ENCODE assay signal across 15 cellular contexts in the genomic region with DNA sequence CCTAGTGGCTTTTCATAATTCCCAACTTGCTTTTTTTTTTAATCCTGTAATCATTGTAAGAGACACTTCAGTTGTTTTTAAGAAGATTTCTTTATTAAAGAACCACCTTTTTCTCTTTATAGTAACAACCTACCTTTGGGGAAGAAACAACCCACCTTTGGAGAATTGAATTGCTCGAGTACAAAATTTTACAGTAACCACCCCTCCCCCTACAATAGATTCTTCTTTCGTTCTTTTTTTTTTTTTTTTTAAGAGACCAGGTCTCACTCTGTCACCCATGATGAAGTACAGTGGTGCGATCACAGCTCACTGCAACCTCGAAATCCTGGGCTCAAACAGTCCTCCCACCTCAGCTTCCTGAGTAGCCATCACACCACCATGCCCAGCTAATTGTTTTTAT. TPM values are rescaled to one million over a fixed set of nuclear protein-coding genes. Genes with fewer than 3 reads are reported as not detected.
DNase-seq lines count a peak whose midpoint lies in the region; ATAC-seq, FAIRE-seq and TF ChIP-seq lines count a peak whose summit lies in the region.
"Had no signal": no experiment of that assay in that cellular context is flagged by ENCODE, and none has a peak within 500 bp of the region (broad histone marks: within the 10 kb centered on the region; RNA-seq: fewer than 3 reads in every experiment).

No MANE protein-coding gene starts in this region.

- peaks cover 64% of the 10 kb centered on the region for H3K4me1 Mint-ChIP-seq in activated CD4-positive, alpha-beta memory T cell treated with anti-CD3 and anti-CD28 coated beads for 36 hours (ENCODE audit: low read depth)
- H3K4me1 Mint-ChIP-seq in immature natural killer cell (peaks cover 66 to 89% of the 10 kb centered on the region in 2 donors), type B pancreatic cell (ENCODE audit: unreplicated experiment) (peaks cover 20% of the 10 kb centered on the region)

- FAIRE-seq in HepG2 (lab: Jason Lieb, UNC): no peak
- FAIRE-seq: kidney had no signal

- no peaks in the 10 kb centered on the region; a peak in 2 of 5 replicates for H3K27me3 ChIP-seq in HepG2 (ENCODE audit: control insufficient read depth in 1 of 2, insufficient read depth in 2 of 2, low read length in 2 of 2)
- no peaks in the 10 kb centered on the region for H3K27me3 ChIP-seq in right lobe of liver

- peaks cover 96% of the 10 kb centered on the region for H3K79me2 ChIP-seq in HepG2 (ENCODE audit: insufficient read depth, low read length)

- no peaks in the 10 kb centered on the region for H3K9me3 Mint-ChIP-seq in activated CD4-positive, alpha-beta memory T cell treated with anti-CD3 and anti-CD28 coated beads for 36 hours
- no peaks in the 10 kb centered on the region for H3K9me3 Mint-ChIP-seq in immature natural killer cell
- H3K9me3 Mint-ChIP-seq in type B pancreatic cell: no peaks in the 10 kb centered on the region

- WGBS in HepG2 (ENCODE audit: low lambda C conversion rate): 81% methylated on average over 4 of the region's 4 CpGs
- 74% methylated on average over 4 of the region's 4 CpGs for WGBS in right lobe of liver (ENCODE audit: insufficient coverage, low coverage, low lambda C conversion rate, missing lambda C conversion rate)

- no peaks in the 10 kb centered on the region for H3K9me3 ChIP-seq in HepG2 (ENCODE audit: low read length)
- no peaks in the 10 kb centered on the region for H3K9me3 ChIP-seq in right lobe of liver
- H3K9me3 ChIP-seq: thoracic aorta had no signal

- ATAC-seq in HepG2 (no peak), right lobe of liver (no peak)

- peak overlapping the region; percentile 99 for H3K4me3 Mint-ChIP-seq in activated CD4-positive, alpha-beta memory T cell treated with anti-CD3 and anti-CD28 coated beads for 36 hours
- peak overlapping the region; percentile 60 to 97 (median 96) for H3K4me3 Mint-ChIP-seq in immature natural killer cell
- H3K4me3 Mint-ChIP-seq in type B pancreatic cell: peak overlapping the region; percentile 100

- POLR2A ChIA-PET in HepG2 (lab: Yijun Ruan, JAX): interaction anchor here (3.2 kb wide), 1 partner anchor 13 kb away, joined by 41 read pairs; the partner anchor contains the start of gene SRSF11
- POLR2A ChIA-PET in activated CD4-positive, alpha-beta memory T cell treated with anti-CD3 and anti-CD28 coated beads for 36 hours (lab: Charles Lee): no interaction called here

- no TSS peak for BruUV-seq in HepG2 (replicated peaks; lab: Mats Ljungman, UMichigan)

- peak overlapping the region in 2 of 3 experiments; percentile 90 to 96; a peak in 5 of 6 replicates for H3K4me3 ChIP-seq in HepG2 (replicated peaks in 1 of 3; ENCODE audit: insufficient read depth in 1 of 3, low read depth in 2 of 3, low read length in 3 of 3)
- no peak overlapping the region for H3K4me3 ChIP-seq in right lobe of liver

- CTCF ChIA-PET in HepG2 (lab: Yijun Ruan, JAX; ENCODE audit: low intra/inter-chr PET ratio, low total read pairs): no interaction called here
- CTCF ChIA-PET in activated CD4-positive, alpha-beta memory T cell treated with anti-CD3 and anti-CD28 coated beads for 36 hours (lab: Charles Lee): no interaction called here

- peaks cover 52% of the 10 kb centered on the region for H3K4me1 ChIP-seq in HepG2 (ENCODE audit: insufficient read depth, low read length)
- H3K4me1 ChIP-seq in right lobe of liver: peaks cover 0 to 26% (median 9%) of the 10 kb centered on the region in 4 donors

- no peaks in the 10 kb centered on the region; the same call in none of the 2 replicates for H4K20me1 ChIP-seq in HepG2 (ENCODE audit: insufficient read depth, low read length)

- H3K9ac ChIP-seq in HepG2 (ENCODE audit: insufficient read depth, low read depth, low read length): peak overlapping the region; percentile 97; the same call in 1 of the 2 replicates

- in situ Hi-C loops in HepG2 (cut with HindIII; ENCODE audit: extremely low pct_ligation_motif_present, low pct_unique_long_range_greater_than_20kb): loop anchor here (10.0 kb wide), 2 partner anchors 207 to 877 kb away; partner anchors contain the start of genes CTH and ZRANB2

- TF ChIP-seq RAD21 in HepG2 (CRISPR knock-in tag; IDR thresholded peaks at IDR 0.05): no peak

- peak overlapping the region; percentile 96 for H3K27ac ChIP-seq in HepG2 (ENCODE audit: extremely low read length, insufficient read depth, low read length)
- no peak overlapping the region for H3K27ac ChIP-seq in right lobe of liver

- TF ChIP-seq CTCF in HepG2 (CRISPR knock-in tag; IDR thresholded peaks at IDR 0.05) (no peak), right lobe of liver (IDR thresholded peaks at IDR 0.05) (no peak), type B pancreatic cell (conservative IDR thresholded peaks at IDR 0.05) (no peak)

- TF ChIP-seq POLR2A in HepG2 (IDR thresholded peaks at IDR 0.05; ENCODE audit: insufficient read depth in 1 of 2, low read depth in 2 of 2, low read length in 2 of 2): no peak
- no peak for TF ChIP-seq POLR2A in right lobe of liver (IDR thresholded peaks at IDR 0.05)

- H3K27me3 Mint-ChIP-seq in activated CD4-positive, alpha-beta memory T cell treated with anti-CD3 and anti-CD28 coated beads for 36 hours: no peaks in the 10 kb centered on the region
- peaks cover 3 to 13% (median 10%) of the 10 kb centered on the region in 3 donors for H3K27me3 Mint-ChIP-seq in immature natural killer cell (ENCODE audit: low read depth in 3 of 3)
- no peaks in the 10 kb centered on the region for H3K27me3 Mint-ChIP-seq in type B pancreatic cell

- H3K36me3 ChIP-seq in HepG2 (replicated peaks in 1 of 2; ENCODE audit: control insufficient read depth in 1 of 2, insufficient read depth in 2 of 2, low read length in 2 of 2) (peaks cover 1 to 13% of the 10 kb centered on the region in 2 experiments; a peak in 3 of 5 replicates), right lobe of liver (peaks cover 0 to 4% (median 0%) of the 10 kb centered on the region in 4 donors)
- H3K36me3 ChIP-seq: thoracic aorta had no signal

- H3K36me3 Mint-ChIP-seq in activated CD4-positive, alpha-beta memory T cell treated with anti-CD3 and anti-CD28 coated beads for 36 hours: peaks cover 10% of the 10 kb centered on the region
- H3K36me3 Mint-ChIP-seq in immature natural killer cell: peaks cover 0 to 4% (median 3%) of the 10 kb centered on the region in 3 donors
- no peaks in the 10 kb centered on the region for H3K36me3 Mint-ChIP-seq in type B pancreatic cell

- peak overlapping the region; percentile 39 for H3K27ac Mint-ChIP-seq in activated CD4-positive, alpha-beta memory T cell treated with anti-CD3 and anti-CD28 coated beads for 36 hours
- peak overlapping the region; percentile 75 to 99 (median 81) for H3K27ac Mint-ChIP-seq in immature natural killer cell
- peak overlapping the region; percentile 100 for H3K27ac Mint-ChIP-seq in type B pancreatic cell

- H3K4me2 ChIP-seq in HepG2 (ENCODE audit: low read depth, low read length): peak overlapping the region; percentile 82

- DNase-seq in HepG2 (ENCODE audit: low spot score): no peak
- no peak for DNase-seq in right lobe of liver
- DNase-seq in activated CD4-positive, alpha-beta memory T cell treated with anti-CD3 and anti-CD28 coated beads for 36 hours: no peak
- no peak for DNase-seq in immature natural killer cell
- DNase-seq in type B pancreatic cell (ENCODE audit: extremely low spot score, unreplicated experiment): no peak
- no peak for DNase-seq in GDM1 (lab: John Stamatoyannopoulos, UW)
- no peak for DNase-seq in occipital lobe (lab: John Stamatoyannopoulos, UW)
- no peak for DNase-seq in DMS114 treated with DMSO at 0.1 percent for 48 hours (lab: John Stamatoyannopoulos, UW; ENCODE audit: unreplicated experiment)
- DNase-seq: HCEC 1CT; kidney; MV-4-11; NCI-H526; posterior cingulate gyrus; stimulated activated CD4-positive, alpha-beta T cell treated with anti-CD3 and anti-CD28 coated beads, Interleukin-4, amount 100 ng/mL, for 24 hours had no signal

- no peak for TF ChIP-seq EP300 in HepG2 (IDR thresholded peaks at IDR 0.05; ENCODE audit: low read depth in 2 of 2, low read length in 2 of 2)
- no peak for TF ChIP-seq EP300 in HepG2 (CRISPR knock-in tag; IDR thresholded peaks at IDR 0.05; ENCODE audit: borderline replicate concordance)

- no peak overlapping the region for H2AFZ ChIP-seq in HepG2 (ENCODE audit: low read length)

- intact Hi-C loops in HepG2 (cut with micrococcal nuclease; ENCODE audit: unreplicated experiment): loop anchor here (5.0 kb wide), 1 partner anchor 875 kb away; the partner anchor contains the start of gene ZRANB2
- intact Hi-C loops in right lobe of liver (cut with DNase I): no loop called here
- intact Hi-C loops in activated CD4-positive, alpha-beta memory T cell treated with anti-CD3 and anti-CD28 coated beads for 36 hours (cut with micrococcal nuclease): no loop called here

RNA-seq across cellular contexts. Expression of gene LRRC40, which starts 2.1 kb away (rescaled TPM):
- 32.7 and 54.1 TPM in 2 replicates for total RNA-seq in HepG2 (2016; rRNA removed; fragmentation: Illumina TruSeq; extraction: Trizol)
- total RNA-seq in HepG2 (2016; cell fraction: cytosol; rRNA removed; fragmentation: Illumina TruSeq; extraction: Trizol; ENCODE audit: low read depth): 6.3 and 7.2 TPM in 2 replicates
- 33.6 and 56.2 TPM in 2 replicates for total RNA-seq in HepG2 (2016; cell fraction: insoluble cytoplasmic fraction; rRNA removed; fragmentation: Illumina TruSeq; extraction: Trizol)
- 13.8 and 19.0 TPM in 2 replicates for total RNA-seq in HepG2 (2016; cell fraction: membrane; rRNA removed; fragmentation: Illumina TruSeq; extraction: Trizol)
- 30.8 and 31.2 TPM in 2 replicates for total RNA-seq in HepG2 (2016; cell fraction: nucleus; rRNA removed; fragmentation: Illumina TruSeq; extraction: Trizol)
- 7.5 and 10.3 TPM in 2 replicates for polyA plus RNA-seq in HepG2 (2011; rRNA removed)
- 3.3 and 5.2 TPM in 2 replicates for polyA plus RNA-seq in HepG2 (2011; cell fraction: cytosol; rRNA removed)
- polyA plus RNA-seq in HepG2 (2011; cell fraction: nucleus; rRNA removed): 5.3 and 7.6 TPM in 2 replicates
- 7.8 and 12.7 TPM in 2 replicates for polyA plus RNA-seq in HepG2 (2012)
- 1.8 and 1.9 TPM in 2 replicates for polyA plus RNA-seq in HepG2 (2016; cell fraction: cytosol; fragmentation: Illumina TruSeq; extraction: Trizol; ENCODE audit: low read depth)
- 43.1 and 49.1 TPM in 2 replicates for polyA plus RNA-seq in HepG2 (2016; cell fraction: insoluble cytoplasmic fraction; fragmentation: Illumina TruSeq; extraction: Trizol; ENCODE audit: low read depth)
- polyA plus RNA-seq in HepG2 (2016; cell fraction: membrane; fragmentation: Illumina TruSeq; extraction: Trizol; ENCODE audit: low read depth): 5.4 and 6.1 TPM in 2 replicates
- 31.4 and 32.6 TPM in 2 replicates for polyA plus RNA-seq in HepG2 (2016; cell fraction: nucleus; fragmentation: Illumina TruSeq; extraction: Trizol; ENCODE audit: insufficient read depth, low read depth)
- 2.3 and 3.8 TPM in 2 replicates for polyA minus RNA-seq in HepG2 (2011; rRNA and poly(A)+ RNA removed; ENCODE audit: low replicate concordance)
- polyA minus RNA-seq in HepG2 (2011; cell fraction: cytosol; rRNA and poly(A)+ RNA removed): 7.3 and 9.4 TPM in 2 replicates
- polyA minus RNA-seq in HepG2 (2011; cell fraction: nucleus; rRNA and poly(A)+ RNA removed): 24.2 and 25.4 TPM in 2 replicates
- total RNA-seq in right lobe of liver: 10 to 100 TPM in 3 of 6 experiments, 1 to 10 TPM in 3; 8.9 to 15.3 (median 9.9) TPM
- 10 to 100 TPM; 22.1 to 24.7 TPM for total RNA-seq in activated CD4-positive, alpha-beta memory T cell treated with anti-CD3 and anti-CD28 coated beads for 36 hours
- 1 to 10 TPM; 5.4 to 8.7 (median 6.0) TPM for polyA plus RNA-seq in immature natural killer cell
- 12.3 and 18.9 TPM in 2 replicates for total RNA-seq in type B pancreatic cell (ENCODE audit: low replicate concordance)
- 97.8 TPM for total RNA-seq in occipital lobe

RNA-seq across cellular contexts. Expression of gene SRSF11, which starts 13.7 kb away (rescaled TPM):
- total RNA-seq in HepG2 (2016; rRNA removed; fragmentation: Illumina TruSeq; extraction: Trizol) (104 and 118 TPM in 2 replicates), right lobe of liver (10 to 100 TPM; 49.6 to 90.7 (median 62.8) TPM), type B pancreatic cell (ENCODE audit: low replicate concordance) (158 and 217 TPM in 2 replicates), occipital lobe (212 TPM)
- total RNA-seq in HepG2 (2016; cell fraction: cytosol; rRNA removed; fragmentation: Illumina TruSeq; extraction: Trizol; ENCODE audit: low read depth): 16.2 and 19.1 TPM in 2 replicates
- total RNA-seq in HepG2 (2016; cell fraction: insoluble cytoplasmic fraction; rRNA removed; fragmentation: Illumina TruSeq; extraction: Trizol): 95.0 and 121 TPM in 2 replicates
- total RNA-seq in HepG2 (2016; cell fraction: membrane; rRNA removed; fragmentation: Illumina TruSeq; extraction: Trizol): 28.8 and 33.7 TPM in 2 replicates
- 297 and 316 TPM in 2 replicates for total RNA-seq in HepG2 (2016; cell fraction: nucleus; rRNA removed; fragmentation: Illumina TruSeq; extraction: Trizol)
- polyA plus RNA-seq in HepG2 (2011; rRNA removed) (330 and 381 TPM in 2 replicates), immature natural killer cell (100 to 1,000 TPM in 1 of 3 donors, 10 to 100 TPM in 2; 67.8 to 100 (median 76.7) TPM)
- polyA plus RNA-seq in HepG2 (2011; cell fraction: cytosol; rRNA removed): 89.8 and 90.5 TPM in 2 replicates
- 956 and 974 TPM in 2 replicates for polyA plus RNA-seq in HepG2 (2011; cell fraction: nucleus; rRNA removed)
- 143 and 191 TPM in 2 replicates for polyA plus RNA-seq in HepG2 (2012)
- polyA plus RNA-seq in HepG2 (2016; cell fraction: cytosol; fragmentation: Illumina TruSeq; extraction: Trizol; ENCODE audit: low read depth): 7.5 and 9.6 TPM in 2 replicates
- polyA plus RNA-seq in HepG2 (2016; cell fraction: insoluble cytoplasmic fraction; fragmentation: Illumina TruSeq; extraction: Trizol; ENCODE audit: low read depth): 116 and 122 TPM in 2 replicates
- polyA plus RNA-seq in HepG2 (2016; cell fraction: membrane; fragmentation: Illumina TruSeq; extraction: Trizol; ENCODE audit: low read depth): 14.3 and 17.1 TPM in 2 replicates
- 818 and 829 TPM in 2 replicates for polyA plus RNA-seq in HepG2 (2016; cell fraction: nucleus; fragmentation: Illumina TruSeq; extraction: Trizol; ENCODE audit: insufficient read depth, low read depth)
- polyA minus RNA-seq in HepG2 (2011; rRNA and poly(A)+ RNA removed; ENCODE audit: low replicate concordance): 353 and 396 TPM in 2 replicates
- polyA minus RNA-seq in HepG2 (2011; cell fraction: cytosol; rRNA and poly(A)+ RNA removed): 60.7 and 64.4 TPM in 2 replicates
- 711 and 766 TPM in 2 replicates for polyA minus RNA-seq in HepG2 (2011; cell fraction: nucleus; rRNA and poly(A)+ RNA removed)
- total RNA-seq in activated CD4-positive, alpha-beta memory T cell treated with anti-CD3 and anti-CD28 coated beads for 36 hours: 100 to 1,000 TPM; 156 to 164 TPM

Comparison
In these comparisons a context has a peak if more than half of its experiments do, and no peak if none do; other contexts are left out.
1. H3K4me3 ChIP-seq: peak in HepG2 (2 of 3); none in right lobe of liver (0 of 3).
2. H3K27ac Mint-ChIP-seq: peak in every context shown above with its lines; median percentile 100 in type B pancreatic cell; 81 in immature natural killer cell; 39 in activated CD4-positive, alpha-beta memory T cell treated with anti-CD3 and anti-CD28 coated beads for 36 hours.
3. Peak in every context shown above with its lines, with median percentiles within 50 percentile points of each other: H3K4me3 Mint-ChIP-seq.